26 cellular contexts compared by ENCODE assay signal in the genomic region with DNA sequence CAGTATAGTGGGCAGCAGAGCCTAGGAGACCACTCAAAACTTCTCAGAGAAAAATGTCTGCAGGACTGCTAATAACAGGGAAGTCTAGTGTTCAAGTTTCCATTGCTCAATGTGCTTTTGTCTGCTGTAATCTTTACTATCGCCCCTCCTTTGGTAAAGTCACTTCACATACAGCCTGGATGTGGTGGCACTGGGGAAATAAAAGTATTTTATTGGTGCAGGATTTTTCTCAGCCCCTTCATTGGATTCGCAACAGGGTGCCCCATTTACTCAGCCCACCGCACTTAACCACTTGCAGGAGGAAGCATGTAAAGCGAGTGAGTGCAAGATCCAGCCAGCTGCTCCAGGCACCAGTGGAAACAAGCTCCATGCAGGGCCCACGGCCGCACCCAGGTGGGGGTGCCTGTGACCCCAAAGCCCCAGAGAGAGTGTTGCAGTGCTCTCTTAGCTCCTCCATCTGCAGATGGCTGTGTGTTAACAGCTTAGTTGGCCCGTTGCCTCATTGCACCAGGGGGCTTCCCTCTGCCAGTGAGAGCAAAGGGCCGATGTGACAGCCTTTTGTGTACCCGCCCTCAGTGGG.
"Had no signal": no experiment of that assay in that cellular context is flagged by ENCODE, and none has a peak within 500 bp of the region (broad histone marks: within the 10 kb centered on the region; RNA-seq: fewer than 3 reads in every experiment).

No MANE protein-coding gene starts in this region.

- FAIRE-seq: keratinocyte had no signal

- H3K9me3 ChIP-seq: left lung, lower lobe of right lung, ovary, testis, thyroid gland, transverse colon, upper lobe of left lung had no signal

- H3K27ac ChIP-seq: left lung, lower lobe of right lung, ovary, skin epidermis, stomach, testis, thyroid gland, transverse colon, upper lobe of left lung had no signal

- ATAC-seq: left cardiac atrium; left lung; lower lobe of right lung; natural killer cell; right cardiac atrium; sciatic nerve; stimulated activated naive B cell treated with anti-CD40 and anti-IgM and Interleukin-4, amounts not matched to agents 10 μg/mL and 1 μg/mL and 100 μg/mL, for 72 hours; stimulated activated naive CD8-positive, alpha-beta T cell treated with anti-CD3 and anti-CD28 coated beads, Interleukin-15, Interleukin-2, amounts not matched to agents 100 U/mL and 50 U/mL, for 24 hours had no signal

- H3K36me3 ChIP-seq: left lung, lower lobe of right lung, ovary, stomach, thyroid gland, transverse colon, upper lobe of left lung had no signal

- H3K4me1 ChIP-seq: left lung, lower lobe of right lung, testis, upper lobe of left lung had no signal

- H3K4me3 ChIP-seq: left lung, lower lobe of right lung, ovary, skin epidermis, stomach, testis, thyroid gland, transverse colon, upper lobe of left lung had no signal

- DNase-seq: hippocampal formation; kidney glomerular epithelial cell; left cardiac atrium; left lung; lower lobe of right lung; mammary epithelial cell; mesenchymal stem cell; naive B cell; natural killer cell; ovary; retina; right cardiac atrium; stimulated activated CD4-positive, alpha-beta T cell treated with anti-CD3 and anti-CD28 coated beads, Interleukin-12 subunit alpha, Interleukin-12 subunit beta, amount 100 ng/mL, for 4 hours; stimulated activated CD4-positive, alpha-beta T cell treated with anti-CD3 and anti-CD28 coated beads, Interleukin-15, amount 100 ng/mL, for 24 hours; stimulated activated CD4-positive, alpha-beta T cell treated with anti-CD3 and anti-CD28 coated beads, Interleukin-2, amount 100 ng/mL, for 24 hours; stimulated activated CD4-positive, alpha-beta T cell treated with anti-CD3 and anti-CD28 coated beads, Interleukin-4, amount 100 ng/mL, for 1 hour; stimulated activated naive B cell treated with anti-CD40 and anti-IgM and Interleukin-4, amounts not matched to agents 10 μg/mL and 1 μg/mL and 100 μg/mL, for 72 hours; stimulated activated naive CD8-positive, alpha-beta T cell treated with anti-CD3 and anti-CD28 coated beads, Interleukin-15, Interleukin-2, amounts not matched to agents 100 U/mL and 50 U/mL, for 24 hours; stomach; testis; thyroid gland; transverse colon had no signal
